Comparison of ENCODE assay signal across 8 cellular contexts in the genomic region with DNA sequence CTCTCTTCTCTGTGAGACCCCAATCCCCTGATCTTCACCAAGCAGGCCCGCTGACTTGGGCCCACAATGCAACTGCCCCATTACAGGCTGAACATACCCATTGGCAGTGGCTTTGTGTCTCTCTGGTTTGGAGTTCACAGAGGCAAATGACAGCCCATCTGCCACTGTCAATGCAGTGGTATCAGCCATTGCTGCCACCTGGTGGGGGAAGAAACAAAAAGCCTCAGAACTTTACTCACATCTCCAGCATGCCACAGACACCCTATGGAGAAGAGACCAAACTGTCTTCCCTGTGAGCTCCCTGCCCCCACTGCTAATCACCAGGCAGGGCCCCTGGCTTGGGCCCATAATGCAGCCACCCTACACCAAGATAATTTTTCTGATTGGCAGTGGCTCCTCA.
DNase-seq lines count a peak whose midpoint lies in the region; ATAC-seq and TF ChIP-seq lines count a peak whose summit lies in the region.

No MANE protein-coding gene starts in this region.

- H3K36me3 ChIP-seq in ascending aorta, result no peaks in the 10 kb centered on the region

- no peak overlapping the region for H3K4me3 ChIP-seq in ascending aorta

- H3K27ac ChIP-seq in ascending aorta, result no peak overlapping the region

- no peak for ATAC-seq in HG02588 (IDR thresholded peaks at IDR 0.05; ENCODE audit: unreplicated experiment)

- H3K9me3 ChIP-seq in ascending aorta, result peaks cover 0 to 5% of the 10 kb centered on the region in 2 donors

- no peak for TF ChIP-seq CTCF in ascending aorta (IDR thresholded peaks at IDR 0.05)

- no peaks in the 10 kb centered on the region for H3K4me1 ChIP-seq in ascending aorta

- peak in 2 of 3 donors; percentile 1 to 35 for DNase-seq in stimulated activated CD4-positive, alpha-beta T cell treated with anti-CD3 and anti-CD28 coated beads, Interleukin-12 subunit alpha, Interleukin-12 subunit beta, amount 100 ng/mL, for 48 hours (ENCODE audit: low read depth in 2 of 3, low spot score in 1 of 3)
- no peak for DNase-seq in stimulated activated CD4-positive, alpha-beta T cell treated with anti-CD3 and anti-CD28 coated beads, Interleukin-4, amount 100 ng/mL, for 1 hour
- DNase-seq in NCI-H524 (lab: John Stamatoyannopoulos, UW) (peak; percentile 52 to 77), cerebellar cortex (ENCODE audit: low spot score) (peak; percentile 1), A172 (ENCODE audit: low spot score) (no peak), ascending aorta (ENCODE audit: low spot score in 2 of 2) (no peak)
- peak; percentile 0 for DNase-seq in stimulated activated CD8-positive, alpha-beta memory T cell treated with anti-CD3 and anti-CD28 coated beads, Interleukin-4, amount 100 ng/mL, for 24 hours (ENCODE audit: low read depth)

- intact Hi-C loops in ascending aorta (cut with DNase I), result no loop called here

- no peaks in the 10 kb centered on the region for H3K27me3 ChIP-seq in ascending aorta

Comparison
In these comparisons a context has a peak if more than half of its experiments do, and no peak if none do; other contexts are left out.
1. DNase-seq: peak in stimulated activated CD4-positive, alpha-beta T cell treated with anti-CD3 and anti-CD28 coated beads, Interleukin-12 subunit alpha, Interleukin-12 subunit beta, amount 100 ng/mL, for 48 hours (2 of 3), NCI-H524 (2 of 2), cerebellar cortex (single experiment) and stimulated activated CD8-positive, alpha-beta memory T cell treated with anti-CD3 and anti-CD28 coated beads, Interleukin-4, amount 100 ng/mL, for 24 hours (single experiment); none in stimulated activated CD4-positive, alpha-beta T cell treated with anti-CD3 and anti-CD28 coated beads, Interleukin-4, amount 100 ng/mL, for 1 hour (single experiment), A172 (single experiment) and ascending aorta (0 of 2).